In genomic region chr2:54077088-54077900, GRCh38 we compare ENCODE assay signal across 1 cellular context.
TF ChIP-seq lines count a peak whose summit lies in the region.

No MANE protein-coding gene starts in this region.

TF ChIP-seq in K562, 482 proteins besides CTCF, POLR2A, EP300 and RAD21 (continued from another document and continues in another):
- TF ChIP-seq ZNF592 (IDR thresholded peaks at IDR 0.05) (peak; percentile 82; the same call in 1 of the 2 replicates), ETV6 (IDR thresholded peaks at IDR 0.05; ENCODE audit: borderline replicate concordance in 1 of 2, low read depth in 2 of 2, low read length in 1 of 2) (peak in 1 of 2 experiments; percentile 93; a peak in 2 of 4 replicates), ETV6 (CRISPR knock-in tag; IDR thresholded peaks at IDR 0.05; ENCODE audit: borderline replicate concordance) (no peak), ZNF511 (CRISPR knock-in tag; IDR thresholded peaks at IDR 0.05) (no peak), POLR2G (IDR thresholded peaks at IDR 0.05; ENCODE audit: low read depth, low read length) (no peak), MBD2 (IDR thresholded peaks at IDR 0.05; ENCODE audit: borderline replicate concordance, low read depth) (peak; percentile 55; the same call in 1 of the 2 replicates), KDM1A (IDR thresholded peaks at IDR 0.05) (peak; percentile 64 to 73), BCOR (IDR thresholded peaks at IDR 0.05) (0 out of 2 replicates have a peak, but pooled peaks have one; percentile 10), CBX3 (IDR thresholded peaks at IDR 0.05; ENCODE audit: borderline replicate concordance in 1 of 2, low read length in 2 of 2) (peak; percentile 85 to 100), SNIP1 (IDR thresholded peaks at IDR 0.05; ENCODE audit: low read depth) (no peak), MECOM (CRISPR knock-in tag; IDR thresholded peaks at IDR 0.05) (no peak), NUFIP1 (IDR thresholded peaks at IDR 0.05; ENCODE audit: partially characterized antibody) (peak; percentile 28), SPI1 (IDR thresholded peaks at IDR 0.05; ENCODE audit: borderline replicate concordance, low read depth, low read length) (peak; percentile 100), TRIM25 (IDR thresholded peaks at IDR 0.05; ENCODE audit: borderline replicate concordance) (no peak), TCF7L2 (IDR thresholded peaks at IDR 0.05; ENCODE audit: low read depth, low read length) (peak; percentile 49; the same call in 1 of the 2 replicates), ZNF668 (CRISPR knock-in tag; IDR thresholded peaks at IDR 0.05) (no peak), ZSCAN32 (CRISPR knock-in tag; IDR thresholded peaks at IDR 0.05) (no peak), SMC3 (conservative IDR thresholded peaks at IDR 0.05; ENCODE audit: insufficient read depth, low read depth, low read length) (no peak), CTBP1 (IDR thresholded peaks at IDR 0.05; ENCODE audit: borderline replicate concordance) (peak; percentile 76), ARID1B (IDR thresholded peaks at IDR 0.05) (peak; percentile 98), GTF3C2 (IDR thresholded peaks at IDR 0.05; ENCODE audit: borderline replicate concordance, extremely low read depth, insufficient read length) (no peak), PTTG1 (tag; IDR thresholded peaks at IDR 0.05; ENCODE audit: low read depth) (no peak), DLX4 (CRISPR knock-in tag; IDR thresholded peaks at IDR 0.05) (no peak), ZFX (CRISPR knock-in tag; IDR thresholded peaks at IDR 0.05) (no peak), NFIC (IDR thresholded peaks at IDR 0.05) (peak; percentile 83), GATAD2A (IDR thresholded peaks at IDR 0.05) (0 out of 2 replicates have a peak, but pooled peaks have one; percentile 74), MIER1 (IDR thresholded peaks at IDR 0.05; ENCODE audit: low read depth) (0 out of 2 replicates have a peak, but pooled peaks have one; percentile 34), PREB (CRISPR knock-in tag; IDR thresholded peaks at IDR 0.05) (no peak), SMARCC2 (IDR thresholded peaks at IDR 0.05; ENCODE audit: low read depth) (peak; percentile 92), JUN (IDR thresholded peaks at IDR 0.05; ENCODE audit: borderline replicate concordance, low read depth, low read length) (0 out of 2 replicates have a peak, but pooled peaks have one; percentile 70), JUN (CRISPR knock-in tag; IDR thresholded peaks at IDR 0.05; ENCODE audit: borderline replicate concordance) (no peak), HNRNPUL1 (IDR thresholded peaks at IDR 0.05; ENCODE audit: low read length) (no peak), ZNF589 (CRISPR knock-in tag; IDR thresholded peaks at IDR 0.05; ENCODE audit: low read depth) (no peak), GABPB1 (CRISPR knock-in tag; IDR thresholded peaks at IDR 0.05) (peak; percentile 53; the same call in 1 of the 2 replicates), IRF9 (tag; IDR thresholded peaks at IDR 0.05) (peak; percentile 61; the same call in 1 of the 2 replicates), NFE2 (IDR thresholded peaks at IDR 0.05; ENCODE audit: low read depth) (peak; percentile 54), ATF1 (CRISPR knock-in tag; IDR thresholded peaks at IDR 0.05) (no peak), ATF1 (tag; IDR thresholded peaks at IDR 0.05) (peak; percentile 54), ZBTB17 (CRISPR knock-in tag; IDR thresholded peaks at IDR 0.05) (peak; percentile 22; the same call in 1 of the 2 replicates), ELK3 (CRISPR knock-in tag; IDR thresholded peaks at IDR 0.05) (no peak), FOXA3 (CRISPR knock-in tag; conservative IDR thresholded peaks at IDR 0.05 in 1 of 2, IDR thresholded peaks at IDR 0.05 in 1 of 2) (0 out of 4 replicates have a peak, but pooled peaks of 1 of the 2 experiments have one; percentile 22), HMBOX1 (IDR thresholded peaks at IDR 0.05) (peak; percentile 96), MYNN (IDR thresholded peaks at IDR 0.05) (0 out of 2 replicates have a peak, but pooled peaks have one; percentile 21), MYNN (CRISPR knock-in tag; IDR thresholded peaks at IDR 0.05) (no peak), ETV1 (tag; conservative IDR thresholded peaks at IDR 0.05; ENCODE audit: low read depth) (peak; percentile 77), TAL1 (IDR thresholded peaks at IDR 0.05) (peak; percentile 97), ZFP36 (IDR thresholded peaks at IDR 0.05; ENCODE audit: low read depth, low read length, partially characterized antibody) (peak; percentile 92), ZNF707 (CRISPR knock-in tag; conservative IDR thresholded peaks at IDR 0.05) (peak; percentile 72), RBM34 (IDR thresholded peaks at IDR 0.05; ENCODE audit: borderline replicate concordance, insufficient read depth, low read length) (no peak), BRD4 (IDR thresholded peaks at IDR 0.05) (no peak), LEF1 (IDR thresholded peaks at IDR 0.05) (peak; percentile 71), C11orf30 (IDR thresholded peaks at IDR 0.05; ENCODE audit: low read depth) (peak; percentile 16; the same call in 1 of the 2 replicates), ZNF57 (CRISPR knock-in tag; IDR thresholded peaks at IDR 0.05) (no peak), SMARCE1 (IDR thresholded peaks at IDR 0.05) (peak; percentile 95), NKRF (IDR thresholded peaks at IDR 0.05; ENCODE audit: borderline replicate concordance) (no peak)
